8 cellular contexts compared by ENCODE assay signal in genomic region chr17:60392845-60393702, GRCh38. TPM values are rescaled to one million over a fixed set of nuclear protein-coding genes. Genes with fewer than 3 reads are reported as not detected.
DNase-seq lines count a peak whose midpoint lies in the region; ATAC-seq and TF ChIP-seq lines count a peak whose summit lies in the region.

No MANE protein-coding gene starts in this region.

- intact Hi-C loops in thyroid gland (cut with DNase I) = loop anchor here (5.0 kb wide), 1 partner anchor 204 kb away; no protein-coding TSS in a partner anchor

- H3K9ac ChIP-seq in muscle layer of colon (ENCODE audit: low read length) = peak overlapping the region; percentile 75

- no peaks in the 10 kb centered on the region for H3K9me3 Mint-ChIP-seq in WTC11
- no peaks in the 10 kb centered on the region for H3K9me3 Mint-ChIP-seq in effector memory CD8-positive, alpha-beta T cell

- peak overlapping the region; percentile 98 for H3K4me3 Mint-ChIP-seq in WTC11
- H3K4me3 Mint-ChIP-seq in effector memory CD8-positive, alpha-beta T cell = peak overlapping the region; percentile 94 to 96

- CTCF ChIA-PET in WTC11 (lab: Charles Lee) = interaction anchor here (1.2 to 1.3 kb wide), 3 partner anchors 8 to 210 kb away, joined by 3 to 5 read pairs (median 3); no protein-coding TSS in a partner anchor

- POLR2A ChIA-PET in WTC11 (lab: Charles Lee) = interaction anchor here (1.1 to 1.3 kb wide), 2 partner anchors 20 to 125 kb away, joined by 3 read pairs; no protein-coding TSS in a partner anchor

- no peak for TF ChIP-seq CTCF in WTC11 (IDR thresholded peaks at IDR 0.05)
- no peak for TF ChIP-seq CTCF in thyroid gland (IDR thresholded peaks at IDR 0.05)

- H3K27me3 ChIP-seq in muscle layer of colon (ENCODE audit: control insufficient read depth in 1 of 2, insufficient read depth in 2 of 2, low read length in 2 of 2) (no peaks in the 10 kb centered on the region), thyroid gland (no peaks in the 10 kb centered on the region)

- H3K4me1 Mint-ChIP-seq in WTC11 = peaks cover 39% of the 10 kb centered on the region
- peaks cover 26 to 34% of the 10 kb centered on the region in 2 donors for H3K4me1 Mint-ChIP-seq in effector memory CD8-positive, alpha-beta T cell (ENCODE audit: low read depth in 2 of 2)

- H3K4me3 ChIP-seq in muscle layer of colon (ENCODE audit: low read depth in 1 of 2, low read length in 2 of 2) (peak overlapping the region; percentile 67 to 85), thyroid gland (replicated peaks in 1 of 3) (peak overlapping the region; percentile 23 to 67 (median 63))

- peak in 1 of 2 donors; percentile 4 for TF ChIP-seq POLR2A in thyroid gland (IDR thresholded peaks at IDR 0.05)

- WGBS in thyroid gland, 2 donors = 19 to 20% methylated on average over 17 of the region's 17 CpGs

- no peaks in the 10 kb centered on the region for H3K36me3 Mint-ChIP-seq in WTC11
- H3K36me3 Mint-ChIP-seq in effector memory CD8-positive, alpha-beta T cell (ENCODE audit: insufficient read depth) = peaks cover 16% of the 10 kb centered on the region

- peak overlapping the region; percentile 93 for H3K27ac ChIP-seq in muscle layer of colon (ENCODE audit: low read depth, low read length)
- peak overlapping the region; percentile 74 to 93 (median 91) for H3K27ac ChIP-seq in thyroid gland

- no peaks in the 10 kb centered on the region for H3K36me3 ChIP-seq in muscle layer of colon (ENCODE audit: insufficient read depth, low read length)
- H3K36me3 ChIP-seq in thyroid gland = no peaks in the 10 kb centered on the region

- no peaks in the 10 kb centered on the region for H3K27me3 Mint-ChIP-seq in WTC11 (ENCODE audit: low read depth)
- H3K27me3 Mint-ChIP-seq in effector memory CD8-positive, alpha-beta T cell = no peaks in the 10 kb centered on the region

- peak; percentile 48 for DNase-seq in activated naive CD4-positive, alpha-beta T cell treated with Interleukin-2 at 50 U/mL for 16 hours
- no peak for DNase-seq in activated naive CD4-positive, alpha-beta T cell (lab: John Stamatoyannopoulos, UW)
- DNase-seq in NCI-H2081 treated with DMSO at 0.1 percent for 48 hours (lab: John Stamatoyannopoulos, UW) (peak; percentile 53), WTC11 (ENCODE audit: low spot score) (no peak), thyroid gland (peak; percentile 66 to 69)
- DNase-seq in effector memory CD8-positive, alpha-beta T cell = peak in 1 of 3 experiments; percentile 6

- H3K9me3 ChIP-seq in muscle layer of colon (ENCODE audit: low read length) = no peaks in the 10 kb centered on the region
- H3K9me3 ChIP-seq in thyroid gland = no peaks in the 10 kb centered on the region

- peak overlapping the region; percentile 98 for H3K27ac Mint-ChIP-seq in WTC11
- H3K27ac Mint-ChIP-seq in effector memory CD8-positive, alpha-beta T cell = peak overlapping the region; percentile 74 to 96

- peaks cover 18% of the 10 kb centered on the region for H3K4me1 ChIP-seq in muscle layer of colon (ENCODE audit: insufficient read depth, low read length)
- H3K4me1 ChIP-seq in thyroid gland = peaks cover 8 to 29% of the 10 kb centered on the region in 2 donors

- ATAC-seq in WTC11 (no peak), HG03565 (IDR thresholded peaks at IDR 0.05; ENCODE audit: unreplicated experiment) (no peak)
- no peak for ATAC-seq in effector memory CD8-positive, alpha-beta T cell (replicated peaks)

TF ChIP-seq in WTC11, 78 proteins besides CTCF, POLR2A, EP300 and RAD21:
- TF ChIP-seq ZNF423 (CRISPR knock-in tag; IDR thresholded peaks at IDR 0.05) = no peak
- TF ChIP-seq IRF2 (CRISPR knock-in tag; IDR thresholded peaks at IDR 0.05; ENCODE audit: borderline replicate concordance, low read depth) = no peak
- TF ChIP-seq ZNF232 (CRISPR knock-in tag; IDR thresholded peaks at IDR 0.05) = 0 out of 2 replicates have a peak, but pooled peaks have one; percentile 61
- no peak for TF ChIP-seq FOXP4 (CRISPR knock-in tag; IDR thresholded peaks at IDR 0.05)
- no peak for TF ChIP-seq NFE2L1 (CRISPR knock-in tag; IDR thresholded peaks at IDR 0.05)
- peak; percentile 58 for TF ChIP-seq MAX (CRISPR knock-in tag; IDR thresholded peaks at IDR 0.05)
- TF ChIP-seq, protein P1, sequence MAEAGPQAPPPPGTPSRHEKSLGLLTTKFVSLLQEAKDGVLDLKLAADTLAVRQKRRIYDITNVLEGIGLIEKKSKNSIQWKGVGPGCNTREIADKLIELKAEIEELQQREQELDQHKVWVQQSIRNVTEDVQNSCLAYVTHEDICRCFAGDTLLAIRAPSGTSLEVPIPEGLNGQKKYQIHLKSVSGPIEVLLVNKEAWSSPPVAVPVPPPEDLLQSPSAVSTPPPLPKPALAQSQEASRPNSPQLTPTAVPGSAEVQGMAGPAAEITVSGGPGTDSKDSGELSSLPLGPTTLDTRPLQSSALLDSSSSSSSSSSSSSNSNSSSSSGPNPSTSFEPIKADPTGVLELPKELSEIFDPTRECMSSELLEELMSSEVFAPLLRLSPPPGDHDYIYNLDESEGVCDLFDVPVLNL (CRISPR knock-in tag; IDR thresholded peaks at IDR 0.05; ENCODE audit: borderline replicate concordance, low read depth) = no peak
- TF ChIP-seq JUN (CRISPR knock-in tag; IDR thresholded peaks at IDR 0.05) = no peak
- no peak for TF ChIP-seq ETV6 (CRISPR knock-in tag; IDR thresholded peaks at IDR 0.05)
- no peak for TF ChIP-seq ATF1 (CRISPR knock-in tag; IDR thresholded peaks at IDR 0.05)
- TF ChIP-seq, protein P2, sequence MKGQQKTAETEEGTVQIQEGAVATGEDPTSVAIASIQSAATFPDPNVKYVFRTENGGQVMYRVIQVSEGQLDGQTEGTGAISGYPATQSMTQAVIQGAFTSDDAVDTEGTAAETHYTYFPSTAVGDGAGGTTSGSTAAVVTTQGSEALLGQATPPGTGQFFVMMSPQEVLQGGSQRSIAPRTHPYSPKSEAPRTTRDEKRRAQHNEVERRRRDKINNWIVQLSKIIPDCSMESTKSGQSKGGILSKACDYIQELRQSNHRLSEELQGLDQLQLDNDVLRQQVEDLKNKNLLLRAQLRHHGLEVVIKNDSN (CRISPR knock-in tag; IDR thresholded peaks at IDR 0.05) = peak; percentile 52; the same call in 1 of the 2 replicates
- TF ChIP-seq ZBTB21 (CRISPR knock-in tag; IDR thresholded peaks at IDR 0.05; ENCODE audit: borderline replicate concordance) = no peak

RNA-seq across cellular contexts. Expression of gene USP32, which starts 1.1 kb away (rescaled TPM):
- total RNA-seq in WTC11 (2021) = 91.7 to 103 TPM (median 96.1 TPM) in 3 replicates
- 10 to 100 TPM; 49.9 to 76.5 (median 65.0) TPM for total RNA-seq in thyroid gland

RNA-seq across cellular contexts. Expression of gene CHCT1, which starts 29.2 kb away (rescaled TPM):
- not detected in 3 replicates for total RNA-seq in WTC11 (2021)
- not detected for total RNA-seq in thyroid gland

Comparison
In these comparisons a context has a peak if more than half of its experiments do, and no peak if none do; other contexts are left out.
1. DNase-seq: peak in activated naive CD4-positive, alpha-beta T cell treated with Interleukin-2 at 50 U/mL for 16 hours (single experiment), NCI-H2081 treated with DMSO at 0.1 percent for 48 hours (single experiment) and thyroid gland (2 of 2); none in activated naive CD4-positive, alpha-beta T cell (0 of 4) and WTC11 (single experiment).